Comparison of ENCODE assay signal across 33 cellular contexts in the genomic region with DNA sequence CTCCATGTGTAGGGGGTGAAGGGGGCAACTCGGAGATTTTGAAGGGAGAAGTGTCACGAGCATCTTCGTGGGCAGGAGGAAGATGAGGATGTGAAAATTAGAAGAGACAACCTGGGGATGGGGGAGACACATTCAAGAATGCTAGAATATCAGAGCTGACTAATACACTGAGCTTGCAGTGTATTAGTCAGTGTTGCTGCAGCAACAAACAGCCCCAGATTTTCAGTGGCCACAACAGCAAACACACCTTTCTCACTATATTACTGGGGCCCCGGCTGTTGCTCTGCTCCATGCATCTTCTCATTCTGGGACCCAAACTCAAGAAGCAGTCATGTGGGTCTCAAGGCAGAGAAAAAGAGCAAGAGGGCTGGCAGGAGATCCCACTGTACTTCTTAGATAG.
"Had no signal": no experiment of that assay in that cellular context is flagged by ENCODE, and none has a peak within 500 bp of the region (broad histone marks: within the 10 kb centered on the region; RNA-seq: fewer than 3 reads in every experiment).

No MANE protein-coding gene starts in this region.

- H3K27me3 ChIP-seq: ascending aorta, body of pancreas had no signal

- H3K9me3 ChIP-seq: adrenal gland, ascending aorta, body of pancreas, breast epithelium had no signal

- H3K4me3 ChIP-seq: adrenal gland, ascending aorta, body of pancreas, breast epithelium, cardiac muscle cell had no signal

- ATAC-seq: activated naive CD4-positive, alpha-beta T cell treated with anti-CD3 and anti-CD28 coated beads, Interleukin-2, amount 50 U/mL, for 72 hours; activated naive CD8-positive, alpha-beta T cell treated with anti-CD3 and anti-CD28 coated beads, Interleukin-2, amount 50 U/mL, for 24 hours; activated T-cell treated with anti-CD3 and anti-CD28 coated beads, Interleukin-2, amount 50 U/mL, for 4 hours; activated T-cell treated with anti-CD3 and anti-CD28 coated beads, Interleukin-2, amount 50 U/mL, for 72 hours; activated T-helper 17 cell treated with anti-CD3 and anti-CD28 coated beads, Interleukin-2, amount 50 U/mL, for 72 hours; body of pancreas had no signal

- H3K27ac ChIP-seq: adrenal gland, ascending aorta, body of pancreas, brain microvascular endothelial cell, breast epithelium, cardiac muscle cell had no signal

- H3K4me1 ChIP-seq: adrenal gland, ascending aorta, body of pancreas, breast epithelium had no signal

- FAIRE-seq: astrocyte had no signal

- DNase-seq: activated effector memory CD4-positive, alpha-beta T cell treated with anti-CD3 and anti-CD28 coated beads, Interleukin-2, amount 50 U/mL, for 16 hours; activated effector memory CD4-positive, alpha-beta T cell treated with Interleukin-2 at 50 U/mL for 16 hours; activated gamma-delta T cell; activated gamma-delta T cell treated with Interleukin-2 at 50 U/mL for 16 hours; activated naive CD4-positive, alpha-beta T cell; activated naive CD4-positive, alpha-beta T cell treated with anti-CD3 and anti-CD28 coated beads for 36 hours; activated naive CD4-positive, alpha-beta T cell treated with anti-CD3 and anti-CD28 coated beads, Interleukin-2, amount 10 ng/mL, durations not matched to agents 7 days and 5 days; activated naive CD4-positive, alpha-beta T cell treated with anti-CD3 and anti-CD28 coated beads, Interleukin-2, amount 50 U/mL, for 16 hours; activated naive CD4-positive, alpha-beta T cell treated with Interleukin-2 at 50 U/mL for 16 hours; activated naive CD8-positive, alpha-beta T cell treated with anti-CD3 and anti-CD28 coated beads for 36 hours; activated naive CD8-positive, alpha-beta T cell treated with anti-CD3 and anti-CD28 coated beads, Interleukin-2, amount 10 ng/mL, durations not matched to agents 7 days and 5 days; activated naive CD8-positive, alpha-beta T cell treated with anti-CD3 and anti-CD28 coated beads, Interleukin-2, amount 50 U/mL, for 24 hours; activated T-cell treated with anti-CD3 and anti-CD28 coated beads, Interleukin-2, amount 50 U/mL, for 1 hour; activated T-cell treated with anti-CD3 and anti-CD28 coated beads, Interleukin-2, amount 50 U/mL, for 24 hours; activated T-cell treated with anti-CD3 and anti-CD28 coated beads, Interleukin-2, amount 50 U/mL, for 4 hours; activated T-cell treated with anti-CD3 and anti-CD28 coated beads, Interleukin-2, amount 50 U/mL, for 48 hours; activated T-cell treated with anti-CD3 and anti-CD28 coated beads, Interleukin-2, amount 50 U/mL, for 72 hours; adrenal gland; amniotic stem cell; amygdala; anterior cingulate cortex; aorta; body of pancreas; brain microvascular endothelial cell; caudate nucleus; central memory CD4-positive, alpha-beta T cell; cerebellar nuclear complex had no signal

- H3K36me3 ChIP-seq: adrenal gland, ascending aorta, brain microvascular endothelial cell, breast epithelium, cardiac muscle cell had no signal
